ENCODE assay signal across 9 cellular contexts in genomic region chr1:39407496-39407888, GRCh38.
DNase-seq lines count a peak whose midpoint lies in the region; ATAC-seq, FAIRE-seq and TF ChIP-seq lines count a peak whose summit lies in the region.
"Had no signal": no experiment of that assay in that cellular context is flagged by ENCODE, and none has a peak within 500 bp of the region (broad histone marks: within the 10 kb centered on the region; RNA-seq: fewer than 3 reads in every experiment).

No MANE protein-coding gene starts in this region.

- FAIRE-seq in A549 (lab: Jason Lieb, UNC) (no peak), K562 (lab: Jason Lieb, UNC) (no peak)
- FAIRE-seq: endometrium had no signal

- TF ChIP-seq POLR2A in A549 (IDR thresholded peaks at IDR 0.05; ENCODE audit: low read length): no peak
- TF ChIP-seq POLR2A in K562 (conservative IDR thresholded peaks at IDR 0.05): no peak

- H3K79me2 ChIP-seq in K562 (ENCODE audit: control insufficient read depth, insufficient read depth, low read length): peaks cover 45% of the 10 kb centered on the region

- H3K4me2 ChIP-seq in A549: peak overlapping the region; percentile 73
- H3K4me2 ChIP-seq in K562 (ENCODE audit: insufficient read depth, low read length): peak overlapping the region; percentile 76; the same call in 1 of the 2 replicates

- no peak overlapping the region for H3K9ac ChIP-seq in HUES48 (ENCODE audit: low read depth, low read length)
- H3K9ac ChIP-seq in K562 (ENCODE audit: insufficient read depth in 1 of 2, low read depth in 2 of 2, low read length in 2 of 2): 0 out of 4 replicates have a peak overlapping the region, but pooled peaks of 1 of the 2 experiments have one; percentile 73

- H3K4me3 ChIP-seq in A549 (peak overlapping the region; percentile 71), HUES48 (ENCODE audit: low read depth, low read length) (peak overlapping the region; percentile 77), K562 (peak overlapping the region; percentile 81), muscle layer of duodenum (ENCODE audit: low read depth in 1 of 2, low read length in 2 of 2) (peak overlapping the region; percentile 77 to 89)

- no peak for ATAC-seq in A549
- ATAC-seq in K562: no peak

- 47% methylated on average over 7 of the region's 7 CpGs for WGBS in A549 (ENCODE audit: missing lambda C conversion rate)
- 74% methylated on average over 7 of the region's 7 CpGs for WGBS in K562 (ENCODE audit: insufficient coverage, low coverage, missing lambda C conversion rate)

- TF ChIP-seq CTCF in A549 (IDR thresholded peaks at IDR 0.05): no peak
- TF ChIP-seq CTCF in K562 (IDR thresholded peaks at IDR 0.05 in 2 of 3, conservative IDR thresholded peaks at IDR 0.05 in 1 of 3; ENCODE audit: insufficient read depth in 2 of 3, low read depth in 1 of 3, low read length in 3 of 3): no peak

- CTCF ChIA-PET in A549 (lab: Yijun Ruan, JAX) (interaction anchor here (0.8 to 2.0 kb wide), 5 partner anchors 9 to 309 kb away, joined by 3 to 10 read pairs (median 6); no protein-coding TSS in a partner anchor), K562 (lab: Yijun Ruan, JAX; ENCODE audit: low intra/inter-chr PET ratio) (no interaction called here)

- H3K9me1 ChIP-seq in K562 (ENCODE audit: control insufficient read depth, insufficient read depth, low read length): no peaks in the 10 kb centered on the region

- TF ChIP-seq RAD21 in A549 (conservative IDR thresholded peaks at IDR 0.05 in 1 of 2, IDR thresholded peaks at IDR 0.05 in 1 of 2): no peak
- TF ChIP-seq RAD21 in K562 (CRISPR knock-in tag; conservative IDR thresholded peaks at IDR 0.05 in 1 of 2, IDR thresholded peaks at IDR 0.05 in 1 of 2): no peak

- H2AFZ ChIP-seq in K562 (ENCODE audit: low read depth, low read length): no peak overlapping the region

- H3K4me1 ChIP-seq in A549 (peaks cover 60% of the 10 kb centered on the region), HUES48 (ENCODE audit: control insufficient read depth, insufficient read depth, low read length) (peaks cover 29% of the 10 kb centered on the region), K562 (replicated peaks in 1 of 2; ENCODE audit: control insufficient read depth in 2 of 2, insufficient read depth in 2 of 2, low read length in 2 of 2) (peaks cover 18 to 36% of the 10 kb centered on the region in 2 experiments; a peak in 4 of 5 replicates), muscle layer of duodenum (ENCODE audit: control insufficient read depth in 1 of 2, insufficient read depth in 2 of 2, low read length in 2 of 2) (peaks cover 52 to 66% of the 10 kb centered on the region in 2 donors)

- in situ Hi-C loops in K562 (cut with MboI): no loop called here

- H3K27ac ChIP-seq in A549 (peak overlapping the region; percentile 91 to 97), HUES48 (ENCODE audit: low read depth, low read length) (peak overlapping the region; percentile 94), K562 (ENCODE audit: extremely low read depth, low read depth, low read length) (no peak overlapping the region), muscle layer of duodenum (ENCODE audit: low read length) (peak overlapping the region; percentile 96)

- H3K27me3 ChIP-seq in HUES48 (ENCODE audit: control insufficient read depth, insufficient read depth, low read length): no peaks in the 10 kb centered on the region
- H3K27me3 ChIP-seq in K562 (ENCODE audit: control insufficient read depth in 2 of 2, insufficient read depth in 2 of 2, low read length in 2 of 2): no peaks in the 10 kb centered on the region
- H3K27me3 ChIP-seq in muscle layer of duodenum (ENCODE audit: low read depth, low read length): no peaks in the 10 kb centered on the region

- TF ChIP-seq EP300 in A549 (IDR thresholded peaks at IDR 0.05) (no peak), K562 (IDR thresholded peaks at IDR 0.05; ENCODE audit: low read length) (no peak)

- DNase-seq in A549 (ENCODE audit: low read depth in 1 of 2, low spot score in 1 of 2) (no peak), K562 (ENCODE audit: extremely low read depth in 1 of 4, low spot score in 3 of 4) (no peak), cerebellar cortex (ENCODE audit: low spot score) (no peak), middle frontal gyrus (ENCODE audit: extremely low spot score, low spot score) (no peak), ureter (ENCODE audit: low spot score) (no peak), NCI-H1105 (lab: John Stamatoyannopoulos, UW) (no peak)

- POLR2A ChIA-PET in A549 (lab: Yijun Ruan, JAX) (interaction anchor here (4.2 kb wide), 1 partner anchor 9 kb away, joined by 30 read pairs; no protein-coding TSS in a partner anchor), K562 (lab: Yijun Ruan, JAX) (interaction anchor here (1.2 to 1.5 kb wide), 3 partner anchors 9 to 22 kb away, joined by 3 to 7 read pairs (median 6); no protein-coding TSS in a partner anchor)

- peaks cover 10% of the 10 kb centered on the region for H3K36me3 ChIP-seq in HUES48 (ENCODE audit: control insufficient read depth, insufficient read depth, low read length)
- peaks cover 20% of the 10 kb centered on the region for H3K36me3 ChIP-seq in K562 (ENCODE audit: control insufficient read depth, insufficient read depth, low read length)
- peaks cover 5 to 13% of the 10 kb centered on the region in 2 donors for H3K36me3 ChIP-seq in muscle layer of duodenum (ENCODE audit: control insufficient read depth in 1 of 2, insufficient read depth in 2 of 2, low read length in 2 of 2)

- H3K9me3 ChIP-seq in A549 (no peaks in the 10 kb centered on the region), HUES48 (ENCODE audit: control insufficient read depth, insufficient read depth, low read length) (no peaks in the 10 kb centered on the region), K562 (replicated peaks; ENCODE audit: control insufficient read depth, insufficient read depth, low read depth, low read length) (no peaks in the 10 kb centered on the region), muscle layer of duodenum (ENCODE audit: control insufficient read depth in 1 of 2, low read length in 2 of 2) (no peaks in the 10 kb centered on the region)

- H4K20me1 ChIP-seq in K562 (replicated peaks; ENCODE audit: control insufficient read depth, insufficient read depth, low read length): peaks cover 9% of the 10 kb centered on the region

- intact Hi-C loops in K562 (cut with micrococcal nuclease): loop anchor here (10.0 kb wide), 1 partner anchor 213 kb away; no protein-coding TSS in a partner anchor

- no TSS peak for BruUV-seq in K562 (replicated peaks; lab: Mats Ljungman, UMichigan)

TF ChIP-seq in A549, 52 proteins besides CTCF, POLR2A, EP300 and RAD21:
- no peak for TF ChIP-seq MAFK (IDR thresholded peaks at IDR 0.05; ENCODE audit: partially characterized antibody)
- TF ChIP-seq JUNB (IDR thresholded peaks at IDR 0.05): no peak
- no peak for TF ChIP-seq KDM1A (IDR thresholded peaks at IDR 0.05; ENCODE audit: low read depth)
- TF ChIP-seq CHD2 (IDR thresholded peaks at IDR 0.05; ENCODE audit: low read length, partially characterized antibody): no peak
- no peak for TF ChIP-seq SMC3 (IDR thresholded peaks at IDR 0.05)
- no peak for TF ChIP-seq ZNF302 (CRISPR knock-in tag; IDR thresholded peaks at IDR 0.05)
- TF ChIP-seq CBX2 (IDR thresholded peaks at IDR 0.05; ENCODE audit: borderline replicate concordance, low read depth): no peak
- no peak for TF ChIP-seq CEBPB (IDR thresholded peaks at IDR 0.05)
- TF ChIP-seq MAX (IDR thresholded peaks at IDR 0.05): no peak
- TF ChIP-seq, protein P1, sequence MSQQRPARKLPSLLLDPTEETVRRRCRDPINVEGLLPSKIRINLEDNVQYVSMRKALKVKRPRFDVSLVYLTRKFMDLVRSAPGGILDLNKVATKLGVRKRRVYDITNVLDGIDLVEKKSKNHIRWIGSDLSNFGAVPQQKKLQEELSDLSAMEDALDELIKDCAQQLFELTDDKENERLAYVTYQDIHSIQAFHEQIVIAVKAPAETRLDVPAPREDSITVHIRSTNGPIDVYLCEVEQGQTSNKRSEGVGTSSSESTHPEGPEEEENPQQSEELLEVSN (IDR thresholded peaks at IDR 0.05; ENCODE audit: borderline replicate concordance, low read depth): no peak
TF ChIP-seq in A549: peak in this region for 0.

TF ChIP-seq in K562, 482 proteins besides CTCF, POLR2A, EP300 and RAD21:
- peak; percentile 19; the same call in 1 of the 2 replicates for TF ChIP-seq BACH1 (tag; IDR thresholded peaks at IDR 0.05)
- TF ChIP-seq, protein P2, sequence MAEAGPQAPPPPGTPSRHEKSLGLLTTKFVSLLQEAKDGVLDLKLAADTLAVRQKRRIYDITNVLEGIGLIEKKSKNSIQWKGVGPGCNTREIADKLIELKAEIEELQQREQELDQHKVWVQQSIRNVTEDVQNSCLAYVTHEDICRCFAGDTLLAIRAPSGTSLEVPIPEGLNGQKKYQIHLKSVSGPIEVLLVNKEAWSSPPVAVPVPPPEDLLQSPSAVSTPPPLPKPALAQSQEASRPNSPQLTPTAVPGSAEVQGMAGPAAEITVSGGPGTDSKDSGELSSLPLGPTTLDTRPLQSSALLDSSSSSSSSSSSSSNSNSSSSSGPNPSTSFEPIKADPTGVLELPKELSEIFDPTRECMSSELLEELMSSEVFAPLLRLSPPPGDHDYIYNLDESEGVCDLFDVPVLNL (CRISPR knock-in tag; IDR thresholded peaks at IDR 0.05; ENCODE audit: low read depth): no peak
- TF ChIP-seq SPI1 (IDR thresholded peaks at IDR 0.05; ENCODE audit: borderline replicate concordance, low read depth, low read length): peak; percentile 35; the same call in 1 of the 2 replicates
